Comparison of ENCODE assay signal across 18 cellular contexts in the genomic region with DNA sequence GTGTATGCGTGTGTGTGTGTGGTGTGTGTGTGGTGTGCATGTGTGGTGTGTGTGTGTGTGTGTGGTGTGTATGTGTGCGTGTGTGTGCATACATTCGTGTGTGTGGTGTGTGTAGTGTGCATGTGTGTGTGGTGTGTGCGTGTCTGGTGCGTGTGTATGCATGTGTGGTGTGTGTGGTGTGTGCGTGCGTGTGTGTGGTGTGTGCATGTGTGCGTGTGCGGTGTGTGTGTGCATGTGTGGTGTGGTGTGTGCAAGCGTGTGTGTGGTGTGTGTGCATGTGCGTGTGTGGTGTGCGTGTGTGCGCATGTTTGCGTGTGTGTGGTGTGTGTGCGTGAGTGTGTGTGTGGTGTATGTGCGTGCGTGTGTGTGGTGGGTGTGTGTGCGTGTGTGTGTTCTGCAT.
A peak's percentile ranks its signal among the peaks of the same experiment; 100 is the strongest.
DNase-seq lines count a peak whose midpoint lies in the region; ATAC-seq and TF ChIP-seq lines count a peak whose summit lies in the region.
"Had no signal": no experiment of that assay in that cellular context is flagged by ENCODE, and none has a peak within 500 bp of the region (broad histone marks: within the 10 kb centered on the region; RNA-seq: fewer than 3 reads in every experiment).

No MANE protein-coding gene starts in this region.

- H2BK20ac ChIP-seq in H9 (ENCODE audit: low read depth, low read length, poor library complexity, severe bottlenecking) (no peak overlapping the region), IMR-90 (ENCODE audit: low read depth, low read length) (no peak overlapping the region)

- no peak overlapping the region for H3K27ac Mint-ChIP-seq in H9
- H3K27ac Mint-ChIP-seq: B cell; CD4-positive, alpha-beta T cell had no signal

- H4K5ac ChIP-seq in H9 (ENCODE audit: insufficient read length, low read depth, low read length) (peak overlapping the region; percentile 4), IMR-90 (ENCODE audit: low read depth, low read length) (no peak overlapping the region)

- H3K27ac ChIP-seq in H9 (ENCODE audit: insufficient read length, low read depth, low read length) (no peak overlapping the region), IMR-90 (ENCODE audit: insufficient read depth, low read length) (no peak overlapping the region), esophagus muscularis mucosa (replicated peaks in 1 of 4) (no peak overlapping the region), upper lobe of right lung (no peak overlapping the region)
- H3K27ac ChIP-seq: GM23248 had no signal

- no peak overlapping the region for H3T11ph ChIP-seq in H9 (ENCODE audit: low read length)

- H3K79me2 ChIP-seq in H9 (ENCODE audit: insufficient read depth, low read length), result no peaks in the 10 kb centered on the region; the same call in 1 of the 2 replicates

- H3K36me3 Mint-ChIP-seq in H9 (ENCODE audit: insufficient read depth in 1 of 3, low read depth in 3 of 3), result peaks cover 4 to 8% (median 8%) of the 10 kb centered on the region in 3 experiments; a peak in 6 of 7 replicates

- H2BK5ac ChIP-seq in H9 (ENCODE audit: insufficient read length, low read length), result no peak overlapping the region
- peak overlapping the region; percentile 67 for H2BK5ac ChIP-seq in IMR-90 (ENCODE audit: low read depth, low read length, poor library complexity, severe bottlenecking)

- no peaks in the 10 kb centered on the region for H3K27me3 Mint-ChIP-seq in H9 (ENCODE audit: low read depth)
- H3K27me3 Mint-ChIP-seq: CD4-positive, alpha-beta T cell had no signal

- H3K18ac ChIP-seq in H9 (ENCODE audit: insufficient read length, low read depth, low read length), result no peak overlapping the region
- H3K18ac ChIP-seq in IMR-90 (ENCODE audit: low read depth, low read length), result no peak overlapping the region

- TF ChIP-seq RAD21 in IMR-90 (IDR thresholded peaks at IDR 0.05; ENCODE audit: low read length), result no peak

- H2BK120ac ChIP-seq in H9 (ENCODE audit: low read depth, low read length, poor library complexity, severe bottlenecking) (no peak overlapping the region), IMR-90 (ENCODE audit: low read depth, low read length) (no peak overlapping the region)

- CTCF ChIA-PET in IMR-90 (lab: Yijun Ruan, JAX), result no interaction called here

- H4K91ac ChIP-seq in H9 (ENCODE audit: insufficient read length, low read depth, low read length) (no peak overlapping the region), IMR-90 (ENCODE audit: insufficient read depth, low read depth, low read length) (no peak overlapping the region)

- dilution Hi-C loops in IMR-90 (cut with HindIII; ENCODE audit: low sequenced_read_pairs, unreplicated experiment), result no loop called here

- WGBS in H9 (ENCODE audit: extremely low coverage, insufficient read length, low lambda C conversion rate), result 100% methylated on average over 7 of the region's 18 CpGs
- 90% methylated on average over 8 of the region's 18 CpGs; no CpG with 5 or more reads in 1 of the 2 experiments for WGBS in IMR-90 (ENCODE audit: extremely low coverage in 2 of 2, insufficient read length in 1 of 2), 2 experiments
- 93% methylated on average over 18 of the region's 18 CpGs for WGBS in esophagus muscularis mucosa

- no peak for DNase-seq in H9
- DNase-seq in IMR-90, result no peak
- peak; percentile 42 for DNase-seq in esophagus muscularis mucosa (ENCODE audit: extremely low spot score)
- DNase-seq in upper lobe of right lung, result no peak
- DNase-seq in anterior cingulate cortex (lab: John Stamatoyannopoulos, UW), result no peak
- DNase-seq in epidermal melanocyte (ENCODE audit: insufficient read length, low spot score), result no peak
- DNase-seq in activated gamma-delta T cell (lab: John Stamatoyannopoulos, UW), result no peak
- DNase-seq: C1 segment of cervical spinal cord; CD4-positive, alpha-beta T cell; COR-L47; DMS153; DMS79 treated with DMSO at 0.1 percent for 48 hours; EL; GM23248; H7 had no signal

- H2AK9ac ChIP-seq in IMR-90 (replicated peaks; ENCODE audit: low read depth, low read length, poor library complexity), result no peak overlapping the region

- no peak for TF ChIP-seq CTCF in H9 (conservative IDR thresholded peaks at IDR 0.05)
- TF ChIP-seq CTCF in IMR-90 (conservative IDR thresholded peaks at IDR 0.05; ENCODE audit: low read depth, low read length), result no peak
- TF ChIP-seq CTCF in esophagus muscularis mucosa (IDR thresholded peaks at IDR 0.05), result no peak
- TF ChIP-seq CTCF in upper lobe of right lung (IDR thresholded peaks at IDR 0.05), result no peak

- H3K79me1 ChIP-seq in H9 (ENCODE audit: insufficient read depth, low read depth, low read length, poor library complexity, severe bottlenecking) (no peaks in the 10 kb centered on the region), IMR-90 (ENCODE audit: low read depth in 1 of 2, low read length in 2 of 2) (no peaks in the 10 kb centered on the region)

- no peaks in the 10 kb centered on the region for H3K23me2 ChIP-seq in H9 (ENCODE audit: insufficient read length, low read depth, low read length, poor library complexity, severe bottlenecking)

- POLR2A ChIA-PET in IMR-90 (lab: Charles Lee; ENCODE audit: unreplicated experiment), result no interaction called here

- in situ Hi-C loops in IMR-90 (cut with MboI; ENCODE audit: low sequenced_read_pairs), result no loop called here

- H2AK5ac ChIP-seq in H9 (ENCODE audit: insufficient read length, low read length), result no peak overlapping the region
- no peak overlapping the region for H2AK5ac ChIP-seq in IMR-90 (ENCODE audit: low read depth, low read length)

- intact Hi-C loops in IMR-90 (cut with micrococcal nuclease) (no loop called here), esophagus muscularis mucosa (cut with DNase I) (no loop called here), upper lobe of right lung (cut with DNase I) (no loop called here)

- H3K36me3 ChIP-seq in IMR-90 (ENCODE audit: control insufficient read depth, insufficient read depth, low read length) (no peaks in the 10 kb centered on the region), esophagus muscularis mucosa (no peaks in the 10 kb centered on the region), upper lobe of right lung (no peaks in the 10 kb centered on the region)

- H3K14ac ChIP-seq in H9 (ENCODE audit: insufficient read depth, low read length), result no peak overlapping the region
- no peak overlapping the region for H3K14ac ChIP-seq in IMR-90 (replicated peaks; ENCODE audit: low read depth, low read length)

- no peak overlapping the region for H3K4me3 Mint-ChIP-seq in H9
- H3K4me3 Mint-ChIP-seq: B cell; CD4-positive, alpha-beta T cell had no signal

- H4K8ac ChIP-seq in H9 (replicated peaks; ENCODE audit: insufficient read length, low read depth, low read length) (no peak overlapping the region), IMR-90 (ENCODE audit: low read depth in 2 of 2, low read length in 2 of 2) (no peak overlapping the region)

- peaks cover 6 to 10% of the 10 kb centered on the region in 2 experiments for H3K4me1 Mint-ChIP-seq in H9
- H3K4me1 Mint-ChIP-seq: B cell had no signal

- H3K23ac ChIP-seq in H9 (ENCODE audit: insufficient read length, low read depth, low read length) (peak overlapping the region; percentile 59), IMR-90 (ENCODE audit: low read depth, low read length) (no peak overlapping the region)

- H3K9ac ChIP-seq in H9 (ENCODE audit: extremely low read depth, insufficient read length, low read length), result no peak overlapping the region
- no peak overlapping the region for H3K9ac ChIP-seq in IMR-90 (ENCODE audit: low read depth, low read length)
- H3K9ac ChIP-seq: GM23248 had no signal

- no peaks in the 10 kb centered on the region for H3K27me3 ChIP-seq in H9 (ENCODE audit: insufficient read depth, low read length)
- no peaks in the 10 kb centered on the region for H3K27me3 ChIP-seq in IMR-90 (ENCODE audit: control insufficient read depth, insufficient read depth, low read length)
- no peaks in the 10 kb centered on the region for H3K27me3 ChIP-seq in esophagus muscularis mucosa
- H3K27me3 ChIP-seq in upper lobe of right lung, result no peaks in the 10 kb centered on the region

- peaks cover 4% of the 10 kb centered on the region; the same call in 1 of the 2 replicates for H3K9me1 ChIP-seq in IMR-90 (ENCODE audit: insufficient read depth, low read length)

- no peak for ATAC-seq in IMR-90 (ENCODE audit: low read depth)
- ATAC-seq in upper lobe of right lung, result peak; percentile 49
- ATAC-seq in HG03097 (IDR thresholded peaks at IDR 0.05; ENCODE audit: low FRiP score, unreplicated experiment), result no peak
- ATAC-seq: K562 had no signal

- no peak overlapping the region for H2BK12ac ChIP-seq in H9 (ENCODE audit: insufficient read length, low read depth, low read length)

- H2BK15ac ChIP-seq in H9 (ENCODE audit: low read depth, low read length) (no peak overlapping the region), IMR-90 (ENCODE audit: low read depth, low read length) (no peak overlapping the region)

- H3K9me3 ChIP-seq in H9 (ENCODE audit: control insufficient read depth, low read depth, low read length) (no peaks in the 10 kb centered on the region), IMR-90 (ENCODE audit: control insufficient read depth, insufficient read depth, low read length) (no peaks in the 10 kb centered on the region), esophagus muscularis mucosa (no peaks in the 10 kb centered on the region), upper lobe of right lung (no peaks in the 10 kb centered on the region)

- H4K20me1 ChIP-seq in H9 (ENCODE audit: control insufficient read depth, insufficient read depth, insufficient read length), result no peaks in the 10 kb centered on the region
- no peaks in the 10 kb centered on the region for H4K20me1 ChIP-seq in IMR-90 (ENCODE audit: insufficient read depth, low read length)

- 0 out of 5 replicates have a peak, but pooled peaks cover 0 to 2% of the 10 kb centered on the region in 2 experiments for H3K9me3 Mint-ChIP-seq in H9

- H3K56ac ChIP-seq in H9 (ENCODE audit: insufficient read length, low read depth, low read length), result no peak overlapping the region
- no peak overlapping the region for H3K56ac ChIP-seq in IMR-90 (ENCODE audit: extremely low read depth, insufficient read depth, low read length)

- H3K4me3 ChIP-seq in IMR-90 (ENCODE audit: insufficient read depth, low read depth, low read length), result no peak overlapping the region
- no peak overlapping the region for H3K4me3 ChIP-seq in esophagus muscularis mucosa
- H3K4me3 ChIP-seq in upper lobe of right lung, result no peak overlapping the region
- H3K4me3 ChIP-seq: GM23248, K562 had no signal

- H2AFZ ChIP-seq in H9 (ENCODE audit: low read length) (no peak overlapping the region), IMR-90 (replicated peaks; ENCODE audit: low read length, poor library complexity) (no peak overlapping the region)
- H2AFZ ChIP-seq: GM23248 had no signal

- H3K4me2 ChIP-seq in H9 (ENCODE audit: insufficient read depth, insufficient read length, low read length), result no peak overlapping the region
- H3K4me2 ChIP-seq in IMR-90 (ENCODE audit: low read depth, low read length), result no peak overlapping the region

- H3K4me1 ChIP-seq in H9 (ENCODE audit: insufficient read depth, low read length), result no peaks in the 10 kb centered on the region
- no peaks in the 10 kb centered on the region for H3K4me1 ChIP-seq in IMR-90 (ENCODE audit: control insufficient read depth, insufficient read depth, low read length)
- peaks cover 0 to 6% (median 0%) of the 10 kb centered on the region in 4 donors for H3K4me1 ChIP-seq in esophagus muscularis mucosa
- no peaks in the 10 kb centered on the region for H3K4me1 ChIP-seq in upper lobe of right lung

- no TSS peak for BruUV-seq in IMR-90 (replicated peaks; lab: Mats Ljungman, UMichigan)

- TF ChIP-seq EP300 in esophagus muscularis mucosa (IDR thresholded peaks at IDR 0.05), result no peak

- no peak overlapping the region for H3K4ac ChIP-seq in H9 (ENCODE audit: low read depth, low read length)
- H3K4ac ChIP-seq in IMR-90 (ENCODE audit: low read depth, low read length), result no peak overlapping the region

- no peak for TF ChIP-seq POLR2A in IMR-90 (IDR thresholded peaks at IDR 0.05; ENCODE audit: low read depth, low read length)
- no peak for TF ChIP-seq POLR2A in esophagus muscularis mucosa (IDR thresholded peaks at IDR 0.05; ENCODE audit: low read depth)
